In the genomic region with DNA sequence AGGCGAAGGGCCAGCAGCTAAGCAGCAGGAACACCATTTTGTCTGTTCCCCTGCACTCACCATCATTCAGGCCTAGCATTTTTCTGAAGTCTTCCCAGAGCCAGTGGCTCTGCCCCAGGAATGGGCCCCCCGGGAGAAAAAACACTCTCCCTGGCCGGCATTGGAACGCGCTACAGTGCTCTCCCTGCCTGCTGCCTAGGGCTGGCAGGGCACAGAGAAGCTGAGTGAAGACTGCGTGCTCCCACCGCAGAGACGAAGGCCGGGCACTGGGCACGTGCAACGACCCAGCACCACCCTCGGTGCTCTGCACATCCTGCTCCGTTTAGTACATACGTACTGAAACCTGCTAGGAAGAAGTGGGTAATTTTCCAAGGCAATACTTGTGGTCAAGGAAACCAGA, we compare ENCODE assay signal across 29 cellular contexts. TPM values are rescaled to one million over a fixed set of nuclear protein-coding genes. Genes with fewer than 3 reads are reported as not detected.
DNase-seq lines count a peak whose midpoint lies in the region; ATAC-seq and TF ChIP-seq lines count a peak whose summit lies in the region.
"Had no signal": no experiment of that assay in that cellular context is flagged by ENCODE, and none has a peak within 500 bp of the region (broad histone marks: within the 10 kb centered on the region; RNA-seq: fewer than 3 reads in every experiment).

No MANE protein-coding gene starts in this region.

- H3K9me3 Mint-ChIP-seq in nephron, result no peaks in the 10 kb centered on the region
- H3K9me3 Mint-ChIP-seq: activated CD4-positive, alpha-beta T cell treated with anti-CD3 and anti-CD28 coated beads, Interleukin-2, amount 10 ng/mL, durations not matched to agents 24 days and 14 days; activated naive CD8-positive, alpha-beta T cell treated with anti-CD3 and anti-CD28 coated beads, Interleukin-2, amount 50 U/mL, for 24 hours; activated T-cell treated with anti-CD3 and anti-CD28 coated beads, Interleukin-2, amount 50 U/mL, for 24 hours; CD4-positive, CD25-positive, alpha-beta regulatory T cell; mesothelial cell of epicardium; naive thymus-derived CD8-positive, alpha-beta T cell; stimulated activated effector memory CD8-positive, alpha-beta T cell treated with anti-CD3 and anti-CD28 coated beads, Interleukin-12 subunit alpha, Interleukin-12 subunit beta, amount 100 ng/mL, for 72 hours had no signal

- peaks cover 48% of the 10 kb centered on the region for H3K4me1 Mint-ChIP-seq in nephron
- H3K4me1 Mint-ChIP-seq: activated CD4-positive, alpha-beta T cell treated with anti-CD3 and anti-CD28 coated beads, Interleukin-2, amount 10 ng/mL, durations not matched to agents 24 days and 14 days; activated naive CD8-positive, alpha-beta T cell treated with anti-CD3 and anti-CD28 coated beads, Interleukin-2, amount 50 U/mL, for 24 hours; CD4-positive, CD25-positive, alpha-beta regulatory T cell; naive thymus-derived CD8-positive, alpha-beta T cell; stimulated activated effector memory CD8-positive, alpha-beta T cell treated with anti-CD3 and anti-CD28 coated beads, Interleukin-12 subunit alpha, Interleukin-12 subunit beta, amount 100 ng/mL, for 72 hours had no signal

- no peak for DNase-seq in Right ventricle myocardium superior
- DNase-seq in left ventricle myocardium inferior, result no peak
- DNase-seq in coronary artery (ENCODE audit: low spot score), result no peak
- DNase-seq in tibial nerve (ENCODE audit: low spot score in 2 of 2), result no peak
- no peak for DNase-seq in NCI-H1092 treated with DMSO at 0.1 percent for 48 hours (lab: John Stamatoyannopoulos, UW)
- DNase-seq: activated CD4-positive, alpha-beta T cell treated with anti-CD3 and anti-CD28 coated beads, Interleukin-2, amount 10 ng/mL, durations not matched to agents 24 days and 14 days; activated gamma-delta T cell treated with Interleukin-2 at 50 U/mL for 16 hours; activated naive CD8-positive, alpha-beta T cell treated with anti-CD3 and anti-CD28 coated beads, Interleukin-2, amount 50 U/mL, for 24 hours; activated T-cell treated with anti-CD3 and anti-CD28 coated beads, Interleukin-2, amount 50 U/mL, for 24 hours; CD4-positive, CD25-positive, alpha-beta regulatory T cell; colonic mucosa; left lung; naive thymus-derived CD8-positive, alpha-beta T cell; NCI-H1092; NCI-H187 treated with DMSO at 0.1 percent for 48 hours; NK-92 treated with Interleukin-12 subunit alpha and Interleukin-12 subunit beta, amount 100 ng/mL, for 24 hours; PC-3; SHP77 treated with DMSO at 0.1 percent for 48 hours; stimulated activated CD4-positive, alpha-beta T cell treated with anti-CD3 and anti-CD28 coated beads, Interleukin-4, amount 100 ng/mL, for 24 hours; substantia nigra; T-helper 9 cell had no signal

- no peaks in the 10 kb centered on the region for H3K27me3 ChIP-seq in left ventricle myocardium inferior (ENCODE audit: low read depth)
- no peaks in the 10 kb centered on the region for H3K27me3 ChIP-seq in tibial nerve
- H3K27me3 ChIP-seq: colonic mucosa, vagina had no signal

- H3K4me1 ChIP-seq in left ventricle myocardium inferior, result peaks cover 20% of the 10 kb centered on the region
- peaks cover 0 to 74% (median 20%) of the 10 kb centered on the region in 4 donors for H3K4me1 ChIP-seq in tibial nerve
- H3K4me1 ChIP-seq: colonic mucosa had no signal

- peaks cover 17% of the 10 kb centered on the region for H3K36me3 Mint-ChIP-seq in nephron (ENCODE audit: low read depth)
- H3K36me3 Mint-ChIP-seq: CD4-positive, CD25-positive, alpha-beta regulatory T cell; mesothelial cell of epicardium; naive thymus-derived CD8-positive, alpha-beta T cell; stimulated activated effector memory CD8-positive, alpha-beta T cell treated with anti-CD3 and anti-CD28 coated beads, Interleukin-12 subunit alpha, Interleukin-12 subunit beta, amount 100 ng/mL, for 72 hours had no signal

- H3K27me3 Mint-ChIP-seq in nephron (ENCODE audit: low read depth), result peaks cover 5% of the 10 kb centered on the region

- intact Hi-C loops in Right ventricle myocardium superior (cut with DNase I) (no loop called here), left ventricle myocardium inferior (cut with micrococcal nuclease) (no loop called here)

- no peaks in the 10 kb centered on the region for H3K9me3 ChIP-seq in left ventricle myocardium inferior (replicated peaks)
- H3K9me3 ChIP-seq in tibial nerve, result no peaks in the 10 kb centered on the region
- H3K9me3 ChIP-seq: colonic mucosa, left lung, vagina had no signal

- TF ChIP-seq POLR2A in tibial nerve (IDR thresholded peaks at IDR 0.05), result no peak

- TF ChIP-seq EP300 in tibial nerve (IDR thresholded peaks at IDR 0.05), result no peak

- peak overlapping the region; percentile 69 to 77 (median 70) for H3K27ac Mint-ChIP-seq in nephron
- H3K27ac Mint-ChIP-seq: activated CD4-positive, alpha-beta T cell treated with anti-CD3 and anti-CD28 coated beads, Interleukin-2, amount 10 ng/mL, durations not matched to agents 24 days and 14 days; activated naive CD8-positive, alpha-beta T cell treated with anti-CD3 and anti-CD28 coated beads, Interleukin-2, amount 50 U/mL, for 24 hours; activated T-cell treated with anti-CD3 and anti-CD28 coated beads, Interleukin-2, amount 50 U/mL, for 24 hours; mesothelial cell of epicardium; naive thymus-derived CD8-positive, alpha-beta T cell; stimulated activated effector memory CD8-positive, alpha-beta T cell treated with anti-CD3 and anti-CD28 coated beads, Interleukin-12 subunit alpha, Interleukin-12 subunit beta, amount 100 ng/mL, for 72 hours had no signal

- H3K36me3 ChIP-seq in left ventricle myocardium inferior (peaks cover 5% of the 10 kb centered on the region), tibial nerve (peaks cover 0 to 20% (median 0%) of the 10 kb centered on the region in 3 donors)
- H3K36me3 ChIP-seq: colonic mucosa, left lung, vagina had no signal

- TF ChIP-seq CTCF in left ventricle myocardium inferior (IDR thresholded peaks at IDR 0.05; ENCODE audit: borderline replicate concordance) (no peak), coronary artery (IDR thresholded peaks at IDR 0.05) (no peak), nephron (IDR thresholded peaks at IDR 0.05; ENCODE audit: unreplicated experiment in 3 of 3) (no peak), tibial nerve (IDR thresholded peaks at IDR 0.05) (no peak)

- H3K4me3 ChIP-seq in left ventricle myocardium inferior, result no peak overlapping the region
- H3K4me3 ChIP-seq in coronary artery, result peak overlapping the region; percentile 35
- H3K4me3 ChIP-seq in tibial nerve, result no peak overlapping the region
- H3K4me3 ChIP-seq: colonic mucosa, left lung, vagina had no signal

- WGBS in tibial nerve, 2 donors, result 38 to 47% methylated on average over 14 of the region's 14 CpGs

- no peak overlapping the region for H3K4me3 Mint-ChIP-seq in nephron
- H3K4me3 Mint-ChIP-seq: activated CD4-positive, alpha-beta T cell treated with anti-CD3 and anti-CD28 coated beads, Interleukin-2, amount 10 ng/mL, durations not matched to agents 24 days and 14 days; activated naive CD8-positive, alpha-beta T cell treated with anti-CD3 and anti-CD28 coated beads, Interleukin-2, amount 50 U/mL, for 24 hours; activated T-cell treated with anti-CD3 and anti-CD28 coated beads, Interleukin-2, amount 50 U/mL, for 24 hours; CD4-positive, CD25-positive, alpha-beta regulatory T cell; mesothelial cell of epicardium; naive thymus-derived CD8-positive, alpha-beta T cell; stimulated activated effector memory CD8-positive, alpha-beta T cell treated with anti-CD3 and anti-CD28 coated beads, Interleukin-12 subunit alpha, Interleukin-12 subunit beta, amount 100 ng/mL, for 72 hours had no signal

- ATAC-seq in Right ventricle myocardium superior (ENCODE audit: poor library complexity) (peak; percentile 40), HG03571 (IDR thresholded peaks at IDR 0.05; ENCODE audit: unreplicated experiment) (no peak), GM18861 (IDR thresholded peaks at IDR 0.05; ENCODE audit: unreplicated experiment) (no peak)
- ATAC-seq: activated naive CD8-positive, alpha-beta T cell treated with anti-CD3 and anti-CD28 coated beads, Interleukin-2, amount 50 U/mL, for 24 hours; esophagus mucosa; naive thymus-derived CD8-positive, alpha-beta T cell; PC-3; stimulated activated effector memory CD8-positive, alpha-beta T cell treated with anti-CD3 and anti-CD28 coated beads, Interleukin-12 subunit alpha, Interleukin-12 subunit beta, amount 100 ng/mL, for 72 hours had no signal

- H3K27ac ChIP-seq in left ventricle myocardium inferior (replicated peaks) (no peak overlapping the region), coronary artery (peak overlapping the region in 1 of 2 donors; percentile 76), tibial nerve (peak overlapping the region in 3 of 4 donors; percentile 10 to 74 (median 73))
- H3K27ac ChIP-seq: 22Rv1, colonic mucosa, left lung, vagina had no signal

RNA-seq across cellular contexts. Expression of a gene that starts 34.4 kb away (rescaled TPM):
- total RNA-seq in Right ventricle myocardium superior (15.9 TPM), left ventricle myocardium inferior (15.0 TPM), tibial nerve (100 to 1,000 TPM; 125 to 187 (median 147) TPM)
- total RNA-seq: activated CD4-positive, alpha-beta T cell treated with anti-CD3 and anti-CD28 coated beads, Interleukin-2, amount 10 ng/mL, durations not matched to agents 24 days and 14 days; naive thymus-derived CD8-positive, alpha-beta T cell had no signal
